ENCODE assay signal across 10 cellular contexts in the genomic region with DNA sequence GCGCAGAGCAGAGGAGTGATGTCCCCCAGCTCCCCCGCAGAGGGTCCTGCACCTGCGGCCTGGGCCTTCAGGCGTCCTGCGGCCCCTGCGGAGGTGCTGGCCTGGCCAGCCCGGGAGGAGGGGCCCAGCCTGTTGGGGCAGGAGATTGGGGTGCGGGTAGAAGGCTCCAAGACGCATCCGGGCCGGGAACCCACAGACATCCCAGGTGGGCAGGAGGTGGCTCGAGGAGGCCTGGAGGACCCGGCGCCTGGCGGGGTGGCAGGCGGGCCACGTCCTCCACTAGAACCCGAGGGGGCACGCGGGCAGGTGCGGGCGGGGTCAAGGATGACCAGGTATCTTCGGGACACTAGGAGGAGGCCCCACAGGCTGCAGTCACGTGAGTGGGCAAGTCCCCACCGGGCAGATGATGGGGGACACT. TPM values are rescaled to one million over a fixed set of nuclear protein-coding genes. Genes with fewer than 3 reads are reported as not detected.
DNase-seq lines count a peak whose midpoint lies in the region; ATAC-seq and TF ChIP-seq lines count a peak whose summit lies in the region.
"Had no signal": no experiment of that assay in that cellular context is flagged by ENCODE, and none has a peak within 500 bp of the region (broad histone marks: within the 10 kb centered on the region; RNA-seq: fewer than 3 reads in every experiment).

No MANE protein-coding gene starts in this region.

- H3K36me3 ChIP-seq in right lobe of liver: no peaks in the 10 kb centered on the region
- H3K36me3 ChIP-seq in testis (ENCODE audit: low read depth, missing control alignments): no peaks in the 10 kb centered on the region

- H3K27ac ChIP-seq in right lobe of liver (peak overlapping the region; percentile 76 to 97 (median 94)), testis (peak overlapping the region; percentile 41 to 78)

- H3K4me1 ChIP-seq in right lobe of liver (peaks cover 0 to 17% (median 7%) of the 10 kb centered on the region in 4 donors), testis (peaks cover 27% of the 10 kb centered on the region)

- no peaks in the 10 kb centered on the region for H3K9me3 Mint-ChIP-seq in activated CD8-positive, alpha-beta memory T cell treated with anti-CD3 and anti-CD28 coated beads, Interleukin-2, amount 10 ng/mL, durations not matched to agents 7 days and 5 days (ENCODE audit: low read depth)
- H3K9me3 Mint-ChIP-seq in activated naive CD8-positive, alpha-beta T cell treated with anti-CD3 and anti-CD28 coated beads for 36 hours: no peaks in the 10 kb centered on the region

- no peak for DNase-seq in activated CD8-positive, alpha-beta memory T cell treated with anti-CD3 and anti-CD28 coated beads, Interleukin-2, amount 10 ng/mL, durations not matched to agents 7 days and 5 days
- no peak for DNase-seq in activated CD8-positive, alpha-beta memory T cell treated with anti-CD3 and anti-CD28 coated beads, Interleukin-2, amount 50 U/mL, for 48 hours
- no peak for DNase-seq in activated naive CD8-positive, alpha-beta T cell treated with anti-CD3 and anti-CD28 coated beads for 36 hours
- DNase-seq in right lobe of liver: peak in 2 of 3 donors; percentile 38 to 71
- no peak for DNase-seq in testis
- no peak for DNase-seq in hepatic stellate cell (ENCODE audit: low spot score)
- DNase-seq in OCI-M1 (lab: John Stamatoyannopoulos, UW): no peak
- DNase-seq: NCI-H1048 had no signal

- 67% methylated on average over 1 of the region's 25 CpGs for WGBS in right lobe of liver (ENCODE audit: insufficient coverage, low coverage, low lambda C conversion rate, missing lambda C conversion rate)
- WGBS in testis, 2 donors: 58 to 67% methylated on average over 9 to 24 of the region's 25 CpGs

- TF ChIP-seq POLR2A in right lobe of liver (IDR thresholded peaks at IDR 0.05): no peak
- no peak for TF ChIP-seq POLR2A in testis (IDR thresholded peaks at IDR 0.05)

- CTCF ChIA-PET in activated CD8-positive, alpha-beta memory T cell treated with anti-CD3 and anti-CD28 coated beads, Interleukin-2, amount 10 ng/mL, durations not matched to agents 7 days and 5 days (lab: Charles Lee): interaction anchor here (1.1 to 3.0 kb wide), 7 partner anchors 12 to 304 kb away, joined by 3 to 15 read pairs (median 6); a partner anchor contains a TSS

- no peaks in the 10 kb centered on the region for H3K9me3 ChIP-seq in right lobe of liver
- no peaks in the 10 kb centered on the region for H3K9me3 ChIP-seq in testis

- H3K4me1 Mint-ChIP-seq in activated CD8-positive, alpha-beta memory T cell treated with anti-CD3 and anti-CD28 coated beads, Interleukin-2, amount 10 ng/mL, durations not matched to agents 7 days and 5 days: peaks cover 26% of the 10 kb centered on the region
- peaks cover 22% of the 10 kb centered on the region for H3K4me1 Mint-ChIP-seq in activated naive CD8-positive, alpha-beta T cell treated with anti-CD3 and anti-CD28 coated beads for 36 hours

- peak overlapping the region; percentile 97 for H3K27ac Mint-ChIP-seq in activated CD8-positive, alpha-beta memory T cell treated with anti-CD3 and anti-CD28 coated beads, Interleukin-2, amount 10 ng/mL, durations not matched to agents 7 days and 5 days
- no peak overlapping the region for H3K27ac Mint-ChIP-seq in activated naive CD8-positive, alpha-beta T cell treated with anti-CD3 and anti-CD28 coated beads for 36 hours

- H3K4me3 ChIP-seq in right lobe of liver (peak overlapping the region; percentile 21 to 55 (median 29)), testis (peak overlapping the region; percentile 44 to 68)

- H3K36me3 Mint-ChIP-seq in activated CD8-positive, alpha-beta memory T cell treated with anti-CD3 and anti-CD28 coated beads, Interleukin-2, amount 10 ng/mL, durations not matched to agents 7 days and 5 days: no peaks in the 10 kb centered on the region
- no peaks in the 10 kb centered on the region for H3K36me3 Mint-ChIP-seq in activated naive CD8-positive, alpha-beta T cell treated with anti-CD3 and anti-CD28 coated beads for 36 hours

- peak overlapping the region; percentile 81 for H3K4me3 Mint-ChIP-seq in activated CD8-positive, alpha-beta memory T cell treated with anti-CD3 and anti-CD28 coated beads, Interleukin-2, amount 10 ng/mL, durations not matched to agents 7 days and 5 days
- H3K4me3 Mint-ChIP-seq in activated naive CD8-positive, alpha-beta T cell treated with anti-CD3 and anti-CD28 coated beads for 36 hours: peak overlapping the region; percentile 14

- intact Hi-C loops in right lobe of liver (cut with DNase I) (no loop called here), testis (cut with DNase I; ENCODE audit: low total_unique reads) (no loop called here)

- ATAC-seq in activated CD8-positive, alpha-beta memory T cell treated with anti-CD3 and anti-CD28 coated beads, Interleukin-2, amount 10 ng/mL, durations not matched to agents 7 days and 5 days: no peak
- ATAC-seq in right lobe of liver: no peak
- ATAC-seq in HG02610 (IDR thresholded peaks at IDR 0.05; ENCODE audit: unreplicated experiment): no peak

- peaks cover 24% of the 10 kb centered on the region for H3K27me3 Mint-ChIP-seq in activated CD8-positive, alpha-beta memory T cell treated with anti-CD3 and anti-CD28 coated beads, Interleukin-2, amount 10 ng/mL, durations not matched to agents 7 days and 5 days
- H3K27me3 Mint-ChIP-seq in activated naive CD8-positive, alpha-beta T cell treated with anti-CD3 and anti-CD28 coated beads for 36 hours: peaks cover 31% of the 10 kb centered on the region

- H3K27me3 ChIP-seq in right lobe of liver (no peaks in the 10 kb centered on the region), testis (no peaks in the 10 kb centered on the region)

- TF ChIP-seq CTCF in right lobe of liver (IDR thresholded peaks at IDR 0.05) (no peak), testis (IDR thresholded peaks at IDR 0.05) (no peak)

RNA-seq across cellular contexts. Expression of a gene that starts 0.6 kb away (rescaled TPM):
- 1 to 10 TPM in 1 of 2 experiments, under 1 TPM in 1; 0.68 to 2.7 TPM for total RNA-seq in activated CD8-positive, alpha-beta memory T cell treated with anti-CD3 and anti-CD28 coated beads, Interleukin-2, amount 10 ng/mL, durations not matched to agents 7 days and 5 days
- under 1 TPM; 0.72 to 0.74 TPM for total RNA-seq in activated naive CD8-positive, alpha-beta T cell treated with anti-CD3 and anti-CD28 coated beads for 36 hours
- total RNA-seq in right lobe of liver (1 to 10 TPM; 3.9 to 7.4 (median 5.8) TPM), testis (1 to 10 TPM in 1 of 2 donors, under 1 TPM in 1; 0.55 to 5.9 TPM)
- 9.3 TPM for polyA plus RNA-seq in testis (ENCODE audit: insufficient read depth, low read depth, low replicate concordance)

RNA-seq across cellular contexts. Expression of a gene that starts 16.8 kb away (rescaled TPM):
- total RNA-seq in activated CD8-positive, alpha-beta memory T cell treated with anti-CD3 and anti-CD28 coated beads, Interleukin-2, amount 10 ng/mL, durations not matched to agents 7 days and 5 days: 100 to 1,000 TPM; 307 to 417 TPM
- total RNA-seq in activated naive CD8-positive, alpha-beta T cell treated with anti-CD3 and anti-CD28 coated beads for 36 hours: 100 to 1,000 TPM; 291 to 293 TPM
- total RNA-seq in right lobe of liver (1 to 10 TPM in 4 of 6 experiments, under 1 TPM in 2; 0.31 to 3.2 (median 1.3) TPM), testis (1 to 10 TPM in 1 of 2 donors, under 1 TPM in 1; 0.55 to 2.3 TPM)
- polyA plus RNA-seq in testis (ENCODE audit: insufficient read depth, low read depth, low replicate concordance): 3.0 TPM

RNA-seq across cellular contexts. Expression of a gene that starts 24.8 kb away (rescaled TPM):
- under 1 TPM in 1 of 2 experiments, not detected in 1; 0.15 TPM for total RNA-seq in activated CD8-positive, alpha-beta memory T cell treated with anti-CD3 and anti-CD28 coated beads, Interleukin-2, amount 10 ng/mL, durations not matched to agents 7 days and 5 days
- total RNA-seq in activated naive CD8-positive, alpha-beta T cell treated with anti-CD3 and anti-CD28 coated beads for 36 hours: under 1 TPM; 0.10 to 0.23 TPM
- total RNA-seq in right lobe of liver: not detected
- total RNA-seq in testis: 10 to 100 TPM; 21.9 to 37.8 TPM
- polyA plus RNA-seq in testis (ENCODE audit: insufficient read depth, low read depth, low replicate concordance): 31.2 TPM
- total RNA-seq: left lobe of liver had no signal

RNA-seq across cellular contexts. Expression of a gene that starts 37.4 kb away (rescaled TPM):
- under 1 TPM in 1 of 2 experiments, not detected in 1; 0.16 TPM for total RNA-seq in activated CD8-positive, alpha-beta memory T cell treated with anti-CD3 and anti-CD28 coated beads, Interleukin-2, amount 10 ng/mL, durations not matched to agents 7 days and 5 days
- not detected for total RNA-seq in activated naive CD8-positive, alpha-beta T cell treated with anti-CD3 and anti-CD28 coated beads for 36 hours
- total RNA-seq in right lobe of liver (not detected), testis (10 to 100 TPM in 1 of 2 donors, 1 to 10 TPM in 1; 3.8 to 28.1 TPM)
- polyA plus RNA-seq in testis (ENCODE audit: insufficient read depth, low read depth, low replicate concordance): 0.32 TPM
- total RNA-seq: left lobe of liver had no signal

Comparison
In these comparisons a context has a peak if more than half of its experiments do, and no peak if none do; other contexts are left out.
1. DNase-seq: peak in right lobe of liver (2 of 3); none in activated CD8-positive, alpha-beta memory T cell treated with anti-CD3 and anti-CD28 coated beads, Interleukin-2, amount 10 ng/mL, durations not matched to agents 7 days and 5 days (single experiment), activated CD8-positive, alpha-beta memory T cell treated with anti-CD3 and anti-CD28 coated beads, Interleukin-2, amount 50 U/mL, for 48 hours (single experiment), activated naive CD8-positive, alpha-beta T cell treated with anti-CD3 and anti-CD28 coated beads for 36 hours (single experiment), testis (single experiment), hepatic stellate cell (single experiment) and OCI-M1 (single experiment).
2. RNA of a gene that starts 16.8 kb away (total RNA-seq): 307 to 417 TPM in activated CD8-positive, alpha-beta memory T cell treated with anti-CD3 and anti-CD28 coated beads, Interleukin-2, amount 10 ng/mL, durations not matched to agents 7 days and 5 days and 291 to 293 TPM in activated naive CD8-positive, alpha-beta T cell treated with anti-CD3 and anti-CD28 coated beads for 36 hours; 0.55 to 2.3 TPM in testis and 0.31 to 3.2 TPM in right lobe of liver; every median in the first group is over 10 times any median in the second.
3. RNA of a gene that starts 24.8 kb away (total RNA-seq): 21.9 to 37.8 TPM in testis; 0.10 to 0.23 TPM in activated naive CD8-positive, alpha-beta T cell treated with anti-CD3 and anti-CD28 coated beads for 36 hours, 0.15 TPM in activated CD8-positive, alpha-beta memory T cell treated with anti-CD3 and anti-CD28 coated beads, Interleukin-2, amount 10 ng/mL, durations not matched to agents 7 days and 5 days and not detected in right lobe of liver; every median in the first group is over 10 times any median in the second.